Comparison of ENCODE assay signal across 1 cellular context in the genomic region with DNA sequence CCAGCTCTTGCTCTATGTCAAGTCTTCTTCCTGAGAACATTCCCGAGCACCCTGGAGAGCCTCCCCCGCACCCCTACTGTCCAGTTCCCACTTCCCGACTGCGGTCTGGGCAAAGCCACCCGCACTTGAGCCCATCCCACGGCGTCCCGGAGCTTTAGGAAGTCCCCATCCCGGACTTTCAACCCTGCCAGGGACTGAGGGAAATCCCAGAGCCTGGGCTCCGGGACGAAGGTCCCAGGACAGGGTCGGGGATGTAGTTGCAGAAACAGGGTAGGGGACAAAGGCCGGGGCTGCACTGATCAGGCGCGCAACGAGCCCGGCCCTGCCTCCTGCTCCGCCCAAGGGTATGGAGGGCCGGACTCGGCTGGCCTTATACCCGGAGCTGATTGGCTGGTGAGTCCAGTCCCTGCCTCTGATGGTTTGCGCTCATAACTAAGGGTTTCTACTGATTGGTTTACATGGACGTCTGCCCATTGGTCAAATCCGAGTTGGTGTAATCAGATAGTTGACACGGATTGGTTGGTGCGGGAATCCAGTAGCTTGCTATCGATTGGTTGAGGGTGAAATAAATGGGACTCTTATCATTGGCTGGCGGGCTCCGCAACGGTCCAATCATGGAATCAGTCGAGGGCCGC.
TF ChIP-seq lines count a peak whose summit lies in the region.

No MANE protein-coding gene starts in this region.

TF ChIP-seq in HepG2, 621 proteins besides CTCF, POLR2A, EP300 and RAD21 (continued from another document and continues in another):
- TF ChIP-seq, protein P1, sequence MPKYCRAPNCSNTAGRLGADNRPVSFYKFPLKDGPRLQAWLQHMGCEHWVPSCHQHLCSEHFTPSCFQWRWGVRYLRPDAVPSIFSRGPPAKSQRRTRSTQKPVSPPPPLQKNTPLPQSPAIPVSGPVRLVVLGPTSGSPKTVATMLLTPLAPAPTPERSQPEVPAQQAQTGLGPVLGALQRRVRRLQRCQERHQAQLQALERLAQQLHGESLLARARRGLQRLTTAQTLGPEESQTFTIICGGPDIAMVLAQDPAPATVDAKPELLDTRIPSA (CRISPR knock-in tag; IDR thresholded peaks at IDR 0.05; ENCODE audit: borderline replicate concordance) = no peak
- TF ChIP-seq ZNF143 (CRISPR knock-in tag; IDR thresholded peaks at IDR 0.05) (no peak), DNMT1 (CRISPR knock-in tag; IDR thresholded peaks at IDR 0.05) (no peak), ZNF251 (CRISPR knock-in tag; IDR thresholded peaks at IDR 0.05) (no peak), HNRNPH1 (optimal IDR thresholded peaks at IDR 0.05; ENCODE audit: low read depth, low read length) (peak; percentile 63), ZNF337 (CRISPR knock-in tag; IDR thresholded peaks at IDR 0.05; ENCODE audit: borderline replicate concordance, low read depth) (no peak), NCOA5 (CRISPR knock-in tag; IDR thresholded peaks at IDR 0.05) (no peak), NR3C1 (CRISPR knock-in tag; IDR thresholded peaks at IDR 0.05) (no peak), HNF1B (CRISPR knock-in tag; IDR thresholded peaks at IDR 0.05) (peak; percentile 87; the same call in 1 of the 2 replicates), FOXA1 (IDR thresholded peaks at IDR 0.05) (no peak), FOXA1 (CRISPR knock-in tag; IDR thresholded peaks at IDR 0.05) (no peak), ZNF138 (CRISPR knock-in tag; IDR thresholded peaks at IDR 0.05; ENCODE audit: low read depth) (no peak), ZNF646 (CRISPR knock-in tag; IDR thresholded peaks at IDR 0.05) (no peak), MAFK (conservative IDR thresholded peaks at IDR 0.05 in 1 of 2, IDR thresholded peaks at IDR 0.05 in 1 of 2; ENCODE audit: low read length in 2 of 2) (no peak), GATAD2A (CRISPR knock-in tag; IDR thresholded peaks at IDR 0.05) (peak; percentile 47; the same call in 1 of the 2 replicates), SOX6 (IDR thresholded peaks at IDR 0.05) (no peak), SOX6 (CRISPR knock-in tag; IDR thresholded peaks at IDR 0.05) (peak; percentile 78), ZBTB39 (CRISPR knock-in tag; IDR thresholded peaks at IDR 0.05) (no peak), ZNF776 (CRISPR knock-in tag; IDR thresholded peaks at IDR 0.05) (no peak; the same call in 1 of the 2 replicates), ZNF614 (CRISPR knock-in tag; IDR thresholded peaks at IDR 0.05; ENCODE audit: borderline replicate concordance) (no peak; the same call in 1 of the 2 replicates), TEF (CRISPR knock-in tag; IDR thresholded peaks at IDR 0.05) (no peak), FOXO4 (CRISPR knock-in tag; conservative IDR thresholded peaks at IDR 0.05) (no peak), ZNF281 (CRISPR knock-in tag; IDR thresholded peaks at IDR 0.05; ENCODE audit: borderline replicate concordance) (no peak), RORA (CRISPR knock-in tag; IDR thresholded peaks at IDR 0.05) (no peak)
- TF ChIP-seq, protein P2, sequence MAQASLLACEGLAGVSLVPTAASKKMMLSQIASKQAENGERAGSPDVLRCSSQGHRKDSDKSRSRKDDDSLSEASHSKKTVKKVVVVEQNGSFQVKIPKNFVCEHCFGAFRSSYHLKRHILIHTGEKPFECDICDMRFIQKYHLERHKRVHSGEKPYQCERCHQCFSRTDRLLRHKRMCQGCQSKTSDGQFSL (CRISPR knock-in tag; IDR thresholded peaks at IDR 0.05) = no peak
- TF ChIP-seq, protein P3, sequence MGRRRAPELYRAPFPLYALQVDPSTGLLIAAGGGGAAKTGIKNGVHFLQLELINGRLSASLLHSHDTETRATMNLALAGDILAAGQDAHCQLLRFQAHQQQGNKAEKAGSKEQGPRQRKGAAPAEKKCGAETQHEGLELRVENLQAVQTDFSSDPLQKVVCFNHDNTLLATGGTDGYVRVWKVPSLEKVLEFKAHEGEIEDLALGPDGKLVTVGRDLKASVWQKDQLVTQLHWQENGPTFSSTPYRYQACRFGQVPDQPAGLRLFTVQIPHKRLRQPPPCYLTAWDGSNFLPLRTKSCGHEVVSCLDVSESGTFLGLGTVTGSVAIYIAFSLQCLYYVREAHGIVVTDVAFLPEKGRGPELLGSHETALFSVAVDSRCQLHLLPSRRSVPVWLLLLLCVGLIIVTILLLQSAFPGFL (CRISPR knock-in tag; IDR thresholded peaks at IDR 0.05) = no peak
- TF ChIP-seq, protein P4, sequence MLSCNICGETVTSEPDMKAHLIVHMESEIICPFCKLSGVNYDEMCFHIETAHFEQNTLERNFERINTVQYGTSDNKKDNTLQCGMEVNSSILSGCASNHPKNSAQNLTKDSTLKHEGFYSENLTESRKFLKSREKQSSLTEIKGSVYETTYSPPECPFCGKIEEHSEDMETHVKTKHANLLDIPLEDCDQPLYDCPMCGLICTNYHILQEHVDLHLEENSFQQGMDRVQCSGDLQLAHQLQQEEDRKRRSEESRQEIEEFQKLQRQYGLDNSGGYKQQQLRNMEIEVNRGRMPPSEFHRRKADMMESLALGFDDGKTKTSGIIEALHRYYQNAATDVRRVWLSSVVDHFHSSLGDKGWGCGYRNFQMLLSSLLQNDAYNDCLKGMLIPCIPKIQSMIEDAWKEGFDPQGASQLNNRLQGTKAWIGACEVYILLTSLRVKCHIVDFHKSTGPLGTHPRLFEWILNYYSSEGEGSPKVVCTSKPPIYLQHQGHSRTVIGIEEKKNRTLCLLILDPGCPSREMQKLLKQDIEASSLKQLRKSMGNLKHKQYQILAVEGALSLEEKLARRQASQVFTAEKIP (CRISPR knock-in tag; IDR thresholded peaks at IDR 0.05; ENCODE audit: borderline replicate concordance) = no peak
- TF ChIP-seq, protein P5, sequence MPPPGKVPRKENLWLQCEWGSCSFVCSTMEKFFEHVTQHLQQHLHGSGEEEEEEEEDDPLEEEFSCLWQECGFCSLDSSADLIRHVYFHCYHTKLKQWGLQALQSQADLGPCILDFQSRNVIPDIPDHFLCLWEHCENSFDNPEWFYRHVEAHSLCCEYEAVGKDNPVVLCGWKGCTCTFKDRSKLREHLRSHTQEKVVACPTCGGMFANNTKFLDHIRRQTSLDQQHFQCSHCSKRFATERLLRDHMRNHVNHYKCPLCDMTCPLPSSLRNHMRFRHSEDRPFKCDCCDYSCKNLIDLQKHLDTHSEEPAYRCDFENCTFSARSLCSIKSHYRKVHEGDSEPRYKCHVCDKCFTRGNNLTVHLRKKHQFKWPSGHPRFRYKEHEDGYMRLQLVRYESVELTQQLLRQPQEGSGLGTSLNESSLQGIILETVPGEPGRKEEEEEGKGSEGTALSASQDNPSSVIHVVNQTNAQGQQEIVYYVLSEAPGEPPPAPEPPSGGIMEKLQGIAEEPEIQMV (CRISPR knock-in tag; IDR thresholded peaks at IDR 0.05; ENCODE audit: low read depth) = no peak; the same call in 1 of the 2 replicates
- TF ChIP-seq, protein P6, sequence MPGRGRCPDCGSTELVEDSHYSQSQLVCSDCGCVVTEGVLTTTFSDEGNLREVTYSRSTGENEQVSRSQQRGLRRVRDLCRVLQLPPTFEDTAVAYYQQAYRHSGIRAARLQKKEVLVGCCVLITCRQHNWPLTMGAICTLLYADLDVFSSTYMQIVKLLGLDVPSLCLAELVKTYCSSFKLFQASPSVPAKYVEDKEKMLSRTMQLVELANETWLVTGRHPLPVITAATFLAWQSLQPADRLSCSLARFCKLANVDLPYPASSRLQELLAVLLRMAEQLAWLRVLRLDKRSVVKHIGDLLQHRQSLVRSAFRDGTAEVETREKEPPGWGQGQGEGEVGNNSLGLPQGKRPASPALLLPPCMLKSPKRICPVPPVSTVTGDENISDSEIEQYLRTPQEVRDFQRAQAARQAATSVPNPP (CRISPR knock-in tag; IDR thresholded peaks at IDR 0.05) = no peak; the same call in 1 of the 2 replicates
